Comparison of ENCODE assay signal across 8 cellular contexts in the genomic region with DNA sequence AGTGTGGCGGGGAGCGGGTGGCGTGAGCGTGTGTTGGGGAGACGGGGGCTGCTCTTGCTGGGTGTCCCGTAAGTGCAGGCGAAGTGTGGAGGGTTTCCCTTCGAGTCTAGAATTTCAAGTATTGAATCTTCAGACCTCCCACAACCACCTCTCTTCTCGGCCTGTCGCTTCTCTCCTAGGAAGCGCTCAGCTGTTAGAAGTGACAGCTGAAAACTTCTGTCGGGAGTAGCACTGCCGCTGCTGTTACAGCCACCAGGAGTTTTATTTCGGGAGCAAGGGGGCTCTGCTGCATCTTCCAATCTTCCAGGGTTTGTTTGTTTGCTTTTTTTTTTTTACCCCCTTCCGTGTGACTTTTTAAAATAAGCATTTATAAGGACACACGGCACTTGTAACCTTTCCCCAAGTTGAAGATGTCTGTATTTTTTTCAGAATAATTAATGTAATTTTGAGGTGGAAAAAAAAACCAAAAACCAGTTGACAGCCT. TPM values are rescaled to one million over a fixed set of nuclear protein-coding genes. Genes with fewer than 3 reads are reported as not detected.
A peak's percentile ranks its signal among the peaks of the same experiment; 100 is the strongest.
DNase-seq lines count a peak whose midpoint lies in the region; TF ChIP-seq lines count a peak whose summit lies in the region.

No MANE protein-coding gene starts in this region.

- in situ Hi-C loops in SK-MEL-5 (cut with HindIII; ENCODE audit: low pct_unique_long_range_greater_than_20kb, low sequenced_read_pairs) = no loop called here

- H3K27me3 Mint-ChIP-seq in HFFc6 (ENCODE audit: insufficient read depth) = peaks cover 1% of the 10 kb centered on the region; the same call in 1 of the 2 replicates

- H3K4me1 ChIP-seq in endocrine pancreas (ENCODE audit: control insufficient read depth, insufficient read depth, low read length) = peaks cover 6% of the 10 kb centered on the region
- peaks cover 4% of the 10 kb centered on the region for H3K4me1 ChIP-seq in mucosa of stomach (ENCODE audit: control insufficient read depth, insufficient read depth, low read length)

- H3K4me3 Mint-ChIP-seq in HFFc6 = peak overlapping the region; percentile 98

- H3K4me1 Mint-ChIP-seq in HFFc6 (ENCODE audit: low read depth) = peaks cover 48% of the 10 kb centered on the region

- H3K4me3 ChIP-seq in endocrine pancreas (ENCODE audit: control insufficient read depth, insufficient read depth, low read length) (peak overlapping the region; percentile 81), mucosa of stomach (ENCODE audit: low read length) (peak overlapping the region; percentile 69)

- H3K36me3 Mint-ChIP-seq in HFFc6 (ENCODE audit: low read depth) = peaks cover 6% of the 10 kb centered on the region

- H3K9me3 Mint-ChIP-seq in HFFc6 = no peaks in the 10 kb centered on the region

- no peak for TF ChIP-seq CTCF in HFFc6 (IDR thresholded peaks at IDR 0.05)

- H3K9me3 ChIP-seq in endocrine pancreas (ENCODE audit: control insufficient read depth, low read length) (no peaks in the 10 kb centered on the region), mucosa of stomach (ENCODE audit: control insufficient read depth, low read length) (no peaks in the 10 kb centered on the region)

- peak overlapping the region; percentile 82 for H3K9ac ChIP-seq in endocrine pancreas (ENCODE audit: control insufficient read depth, insufficient read depth, low read length)
- peak overlapping the region; percentile 95 for H3K9ac ChIP-seq in mucosa of stomach (ENCODE audit: low read length)

- H3K27me3 ChIP-seq in endocrine pancreas (ENCODE audit: control insufficient read depth, insufficient read depth, low read length) (no peaks in the 10 kb centered on the region), mucosa of stomach (ENCODE audit: control insufficient read depth, insufficient read depth, low read length) (no peaks in the 10 kb centered on the region)

- H3K27ac Mint-ChIP-seq in HFFc6 = peak overlapping the region; percentile 94

- peak; percentile 20 for DNase-seq in NCI-H1092 (lab: John Stamatoyannopoulos, UW)
- DNase-seq in NCI-H1092 treated with DMSO at 0.1 percent for 48 hours (lab: John Stamatoyannopoulos, UW) = no peak
- DNase-seq in HFFc6 = peak; percentile 0
- DNase-seq in SK-MEL-5 (ENCODE audit: low read depth, low spot score) = peak; percentile 47
- DNase-seq in UCSD-AML1 (lab: John Stamatoyannopoulos, UW; ENCODE audit: unreplicated experiment) = no peak
- no peak for DNase-seq in cortex of kidney (lab: John Stamatoyannopoulos, UW)

- H3K36me3 ChIP-seq in endocrine pancreas (ENCODE audit: control insufficient read depth, insufficient read depth, low read length) (no peaks in the 10 kb centered on the region), mucosa of stomach (ENCODE audit: control insufficient read depth, insufficient read depth, low read length) (no peaks in the 10 kb centered on the region)

RNA-seq across cellular contexts. Expression of gene RPS6KB1, which starts 0.7 kb away (rescaled TPM):
- total RNA-seq in HFFc6 (2021; fragmentation: NEBNext Ultra II Directional; extraction: Animal tissue kit (Norgen Biotek cat#: 25700)) = 10 to 100 TPM; 25.5 to 30.2 (median 27.9) TPM
- total RNA-seq in SK-MEL-5 (2014; rRNA removed; shearing (Covaris generic)) = 29.6 TPM in 2 replicates
- 19.6 and 27.1 TPM in 2 replicates for polyA plus RNA-seq in SK-MEL-5 (2015; cell fraction: cytosol; rRNA removed)
- 57.3 and 95.7 TPM in 2 replicates for polyA plus RNA-seq in SK-MEL-5 (2015; cell fraction: nucleus; rRNA removed)

RNA-seq across cellular contexts. Expression of gene TUBD1, which starts 0.9 kb away (rescaled TPM):
- 1 to 10 TPM; 2.9 to 4.0 (median 3.3) TPM for total RNA-seq in HFFc6 (2021; fragmentation: NEBNext Ultra II Directional; extraction: Animal tissue kit (Norgen Biotek cat#: 25700))
- 7.3 and 7.4 TPM in 2 replicates for total RNA-seq in SK-MEL-5 (2014; rRNA removed; shearing (Covaris generic))
- polyA plus RNA-seq in SK-MEL-5 (2015; cell fraction: cytosol; rRNA removed) = 9.5 and 11.3 TPM in 2 replicates
- polyA plus RNA-seq in SK-MEL-5 (2015; cell fraction: nucleus; rRNA removed) = 12.5 and 14.7 TPM in 2 replicates

Comparison
In these comparisons a context has a peak if more than half of its experiments do, and no peak if none do; other contexts are left out.
1. DNase-seq: peak in NCI-H1092 (single experiment), HFFc6 (single experiment) and SK-MEL-5 (single experiment); none in NCI-H1092 treated with DMSO at 0.1 percent for 48 hours (single experiment), UCSD-AML1 (single experiment) and cortex of kidney (single experiment).